In the genomic region with DNA sequence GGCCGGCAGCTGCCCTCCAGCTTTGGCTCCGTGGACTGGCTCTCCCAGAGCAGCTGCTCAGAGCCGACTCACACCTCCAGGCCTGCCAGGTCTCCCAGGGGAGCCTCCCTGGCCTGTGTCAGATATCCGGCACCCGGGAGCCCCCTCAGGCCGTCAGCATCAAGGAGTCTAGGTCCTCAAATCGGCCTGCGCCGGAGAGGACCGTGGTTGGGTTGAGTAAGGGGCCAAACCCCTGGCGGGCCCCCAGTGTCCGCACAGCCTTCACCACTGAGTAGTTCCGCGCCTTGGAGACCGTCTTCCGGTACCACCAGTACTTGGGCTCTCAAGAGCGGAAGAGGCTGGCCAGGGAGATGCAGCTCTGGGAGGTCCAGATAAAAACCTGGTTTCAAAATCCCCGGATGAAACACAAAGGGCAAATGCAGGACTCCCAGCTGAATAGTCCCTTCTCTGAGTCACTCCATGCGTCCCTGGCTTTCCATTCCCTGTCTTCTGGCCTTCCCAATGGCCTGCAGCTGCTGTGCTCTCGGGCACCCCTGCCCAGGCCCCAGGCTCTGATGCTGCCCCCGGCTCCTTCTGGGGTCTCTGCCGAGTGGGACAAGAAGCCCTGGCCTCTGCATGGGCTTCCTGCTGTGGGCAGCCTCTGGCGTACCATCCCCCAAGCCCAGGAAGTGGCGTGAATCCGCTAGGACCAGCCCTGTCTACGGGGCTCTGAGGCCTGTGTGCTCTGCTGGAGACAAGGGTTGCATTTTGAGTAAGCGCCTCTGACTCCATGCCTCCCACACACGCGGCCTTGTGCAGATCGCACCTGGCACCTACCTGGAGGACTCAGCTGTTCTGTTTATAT, we compare ENCODE assay signal across 1 cellular context.
TF ChIP-seq lines count a peak whose summit lies in the region.

No MANE protein-coding gene starts in this region.

TF ChIP-seq in K562, 482 proteins besides CTCF, POLR2A, EP300 and RAD21 (continued from another document and continues in another):
- TF ChIP-seq, protein P1, sequence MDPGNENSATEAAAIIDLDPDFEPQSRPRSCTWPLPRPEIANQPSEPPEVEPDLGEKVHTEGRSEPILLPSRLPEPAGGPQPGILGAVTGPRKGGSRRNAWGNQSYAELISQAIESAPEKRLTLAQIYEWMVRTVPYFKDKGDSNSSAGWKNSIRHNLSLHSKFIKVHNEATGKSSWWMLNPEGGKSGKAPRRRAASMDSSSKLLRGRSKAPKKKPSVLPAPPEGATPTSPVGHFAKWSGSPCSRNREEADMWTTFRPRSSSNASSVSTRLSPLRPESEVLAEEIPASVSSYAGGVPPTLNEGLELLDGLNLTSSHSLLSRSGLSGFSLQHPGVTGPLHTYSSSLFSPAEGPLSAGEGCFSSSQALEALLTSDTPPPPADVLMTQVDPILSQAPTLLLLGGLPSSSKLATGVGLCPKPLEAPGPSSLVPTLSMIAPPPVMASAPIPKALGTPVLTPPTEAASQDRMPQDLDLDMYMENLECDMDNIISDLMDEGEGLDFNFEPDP (CRISPR knock-in tag; IDR thresholded peaks at IDR 0.05), result no peak
- TF ChIP-seq ZNF175 (CRISPR knock-in tag; IDR thresholded peaks at IDR 0.05; ENCODE audit: low read depth) (no peak), PHF21A (IDR thresholded peaks at IDR 0.05; ENCODE audit: borderline replicate concordance, low read depth) (no peak), ZNF217 (CRISPR knock-in tag; IDR thresholded peaks at IDR 0.05) (no peak), NCOR1 (IDR thresholded peaks at IDR 0.05) (peak; percentile 38; the same call in 1 of the 2 replicates), ZNF778 (CRISPR knock-in tag; IDR thresholded peaks at IDR 0.05) (no peak), SIN3B (IDR thresholded peaks at IDR 0.05; ENCODE audit: low read depth) (0 out of 2 replicates have a peak, but pooled peaks have one; percentile 22), ZNF311 (CRISPR knock-in tag; IDR thresholded peaks at IDR 0.05) (no peak), CEBPB (tag; IDR thresholded peaks at IDR 0.05) (no peak), ATF1 (CRISPR knock-in tag; IDR thresholded peaks at IDR 0.05) (no peak), ATF1 (tag; IDR thresholded peaks at IDR 0.05) (peak; percentile 65), ZNF316 (IDR thresholded peaks at IDR 0.05) (no peak), ELF4 (CRISPR knock-in tag; IDR thresholded peaks at IDR 0.05) (no peak), RBBP5 (IDR thresholded peaks at IDR 0.05; ENCODE audit: borderline replicate concordance, insufficient read depth, low read length, poor library complexity, severe bottlenecking) (no peak), KDM5B (IDR thresholded peaks at IDR 0.05; ENCODE audit: insufficient replicate concordance, low read depth, low read length) (peak; percentile 93), SMC3 (conservative IDR thresholded peaks at IDR 0.05; ENCODE audit: insufficient read depth, low read depth, low read length) (no peak), MBD2 (IDR thresholded peaks at IDR 0.05; ENCODE audit: borderline replicate concordance, low read depth) (peak; percentile 35; the same call in 1 of the 2 replicates), STAG1 (CRISPR knock-in tag; IDR thresholded peaks at IDR 0.05; ENCODE audit: borderline replicate concordance) (no peak), MEF2D (tag; conservative IDR thresholded peaks at IDR 0.05; ENCODE audit: low read depth) (no peak), ZNF23 (CRISPR knock-in tag; IDR thresholded peaks at IDR 0.05) (no peak), PURB (CRISPR knock-in tag; IDR thresholded peaks at IDR 0.05; ENCODE audit: low read depth) (no peak), SIRT6 (IDR thresholded peaks at IDR 0.05; ENCODE audit: low read depth, low read length) (no peak), TRIM24 (IDR thresholded peaks at IDR 0.05) (peak in 1 of 2 experiments; percentile 51; a peak in 2 of 4 replicates), ELF2 (CRISPR knock-in tag; IDR thresholded peaks at IDR 0.05) (no peak), NUFIP1 (IDR thresholded peaks at IDR 0.05; ENCODE audit: partially characterized antibody) (peak; percentile 90)
- TF ChIP-seq, protein P2, sequence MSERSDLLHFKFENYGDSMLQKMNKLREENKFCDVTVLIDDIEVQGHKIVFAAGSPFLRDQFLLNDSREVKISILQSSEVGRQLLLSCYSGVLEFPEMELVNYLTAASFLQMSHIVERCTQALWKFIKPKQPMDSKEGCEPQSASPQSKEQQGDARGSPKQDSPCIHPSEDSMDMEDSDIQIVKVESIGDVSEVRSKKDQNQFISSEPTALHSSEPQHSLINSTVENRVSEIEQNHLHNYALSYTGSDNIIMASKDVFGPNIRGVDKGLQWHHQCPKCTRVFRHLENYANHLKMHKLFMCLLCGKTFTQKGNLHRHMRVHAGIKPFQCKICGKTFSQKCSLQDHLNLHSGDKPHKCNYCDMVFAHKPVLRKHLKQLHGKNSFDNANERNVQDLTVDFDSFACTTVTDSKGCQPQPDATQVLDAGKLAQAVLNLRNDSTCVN (CRISPR knock-in tag; IDR thresholded peaks at IDR 0.05), result no peak
- TF ChIP-seq, protein P3, sequence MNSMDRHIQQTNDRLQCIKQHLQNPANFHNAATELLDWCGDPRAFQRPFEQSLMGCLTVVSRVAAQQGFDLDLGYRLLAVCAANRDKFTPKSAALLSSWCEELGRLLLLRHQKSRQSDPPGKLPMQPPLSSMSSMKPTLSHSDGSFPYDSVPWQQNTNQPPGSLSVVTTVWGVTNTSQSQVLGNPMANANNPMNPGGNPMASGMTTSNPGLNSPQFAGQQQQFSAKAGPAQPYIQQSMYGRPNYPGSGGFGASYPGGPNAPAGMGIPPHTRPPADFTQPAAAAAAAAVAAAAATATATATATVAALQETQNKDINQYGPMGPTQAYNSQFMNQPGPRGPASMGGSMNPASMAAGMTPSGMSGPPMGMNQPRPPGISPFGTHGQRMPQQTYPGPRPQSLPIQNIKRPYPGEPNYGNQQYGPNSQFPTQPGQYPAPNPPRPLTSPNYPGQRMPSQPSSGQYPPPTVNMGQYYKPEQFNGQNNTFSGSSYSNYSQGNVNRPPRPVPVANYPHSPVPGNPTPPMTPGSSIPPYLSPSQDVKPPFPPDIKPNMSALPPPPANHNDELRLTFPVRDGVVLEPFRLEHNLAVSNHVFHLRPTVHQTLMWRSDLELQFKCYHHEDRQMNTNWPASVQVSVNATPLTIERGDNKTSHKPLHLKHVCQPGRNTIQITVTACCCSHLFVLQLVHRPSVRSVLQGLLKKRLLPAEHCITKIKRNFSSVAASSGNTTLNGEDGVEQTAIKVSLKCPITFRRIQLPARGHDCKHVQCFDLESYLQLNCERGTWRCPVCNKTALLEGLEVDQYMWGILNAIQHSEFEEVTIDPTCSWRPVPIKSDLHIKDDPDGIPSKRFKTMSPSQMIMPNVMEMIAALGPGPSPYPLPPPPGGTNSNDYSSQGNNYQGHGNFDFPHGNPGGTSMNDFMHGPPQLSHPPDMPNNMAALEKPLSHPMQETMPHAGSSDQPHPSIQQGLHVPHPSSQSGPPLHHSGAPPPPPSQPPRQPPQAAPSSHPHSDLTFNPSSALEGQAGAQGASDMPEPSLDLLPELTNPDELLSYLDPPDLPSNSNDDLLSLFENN (IDR thresholded peaks at IDR 0.05; ENCODE audit: low read depth in 2 of 2, low read length in 2 of 2), result 0 out of 4 replicates have a peak, but pooled peaks of 1 of the 2 experiments have one; percentile 11
- TF ChIP-seq, protein P4, sequence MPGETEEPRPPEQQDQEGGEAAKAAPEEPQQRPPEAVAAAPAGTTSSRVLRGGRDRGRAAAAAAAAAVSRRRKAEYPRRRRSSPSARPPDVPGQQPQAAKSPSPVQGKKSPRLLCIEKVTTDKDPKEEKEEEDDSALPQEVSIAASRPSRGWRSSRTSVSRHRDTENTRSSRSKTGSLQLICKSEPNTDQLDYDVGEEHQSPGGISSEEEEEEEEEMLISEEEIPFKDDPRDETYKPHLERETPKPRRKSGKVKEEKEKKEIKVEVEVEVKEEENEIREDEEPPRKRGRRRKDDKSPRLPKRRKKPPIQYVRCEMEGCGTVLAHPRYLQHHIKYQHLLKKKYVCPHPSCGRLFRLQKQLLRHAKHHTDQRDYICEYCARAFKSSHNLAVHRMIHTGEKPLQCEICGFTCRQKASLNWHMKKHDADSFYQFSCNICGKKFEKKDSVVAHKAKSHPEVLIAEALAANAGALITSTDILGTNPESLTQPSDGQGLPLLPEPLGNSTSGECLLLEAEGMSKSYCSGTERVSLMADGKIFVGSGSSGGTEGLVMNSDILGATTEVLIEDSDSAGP (CRISPR knock-in tag; IDR thresholded peaks at IDR 0.05), result no peak
- TF ChIP-seq, protein P5, sequence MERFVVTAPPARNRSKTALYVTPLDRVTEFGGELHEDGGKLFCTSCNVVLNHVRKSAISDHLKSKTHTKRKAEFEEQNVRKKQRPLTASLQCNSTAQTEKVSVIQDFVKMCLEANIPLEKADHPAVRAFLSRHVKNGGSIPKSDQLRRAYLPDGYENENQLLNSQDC (CRISPR knock-in tag; IDR thresholded peaks at IDR 0.05), result no peak
- TF ChIP-seq, protein P6, sequence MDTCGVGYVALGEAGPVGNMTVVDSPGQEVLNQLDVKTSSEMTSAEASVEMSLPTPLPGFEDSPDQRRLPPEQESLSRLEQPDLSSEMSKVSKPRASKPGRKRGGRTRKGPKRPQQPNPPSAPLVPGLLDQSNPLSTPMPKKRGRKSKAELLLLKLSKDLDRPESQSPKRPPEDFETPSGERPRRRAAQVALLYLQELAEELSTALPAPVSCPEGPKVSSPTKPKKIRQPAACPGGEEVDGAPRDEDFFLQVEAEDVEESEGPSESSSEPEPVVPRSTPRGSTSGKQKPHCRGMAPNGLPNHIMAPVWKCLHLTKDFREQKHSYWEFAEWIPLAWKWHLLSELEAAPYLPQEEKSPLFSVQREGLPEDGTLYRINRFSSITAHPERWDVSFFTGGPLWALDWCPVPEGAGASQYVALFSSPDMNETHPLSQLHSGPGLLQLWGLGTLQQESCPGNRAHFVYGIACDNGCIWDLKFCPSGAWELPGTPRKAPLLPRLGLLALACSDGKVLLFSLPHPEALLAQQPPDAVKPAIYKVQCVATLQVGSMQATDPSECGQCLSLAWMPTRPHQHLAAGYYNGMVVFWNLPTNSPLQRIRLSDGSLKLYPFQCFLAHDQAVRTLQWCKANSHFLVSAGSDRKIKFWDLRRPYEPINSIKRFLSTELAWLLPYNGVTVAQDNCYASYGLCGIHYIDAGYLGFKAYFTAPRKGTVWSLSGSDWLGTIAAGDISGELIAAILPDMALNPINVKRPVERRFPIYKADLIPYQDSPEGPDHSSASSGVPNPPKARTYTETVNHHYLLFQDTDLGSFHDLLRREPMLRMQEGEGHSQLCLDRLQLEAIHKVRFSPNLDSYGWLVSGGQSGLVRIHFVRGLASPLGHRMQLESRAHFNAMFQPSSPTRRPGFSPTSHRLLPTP (IDR thresholded peaks at IDR 0.05; ENCODE audit: borderline replicate concordance, extremely low read depth, insufficient read length), result no peak
- TF ChIP-seq, protein P7, sequence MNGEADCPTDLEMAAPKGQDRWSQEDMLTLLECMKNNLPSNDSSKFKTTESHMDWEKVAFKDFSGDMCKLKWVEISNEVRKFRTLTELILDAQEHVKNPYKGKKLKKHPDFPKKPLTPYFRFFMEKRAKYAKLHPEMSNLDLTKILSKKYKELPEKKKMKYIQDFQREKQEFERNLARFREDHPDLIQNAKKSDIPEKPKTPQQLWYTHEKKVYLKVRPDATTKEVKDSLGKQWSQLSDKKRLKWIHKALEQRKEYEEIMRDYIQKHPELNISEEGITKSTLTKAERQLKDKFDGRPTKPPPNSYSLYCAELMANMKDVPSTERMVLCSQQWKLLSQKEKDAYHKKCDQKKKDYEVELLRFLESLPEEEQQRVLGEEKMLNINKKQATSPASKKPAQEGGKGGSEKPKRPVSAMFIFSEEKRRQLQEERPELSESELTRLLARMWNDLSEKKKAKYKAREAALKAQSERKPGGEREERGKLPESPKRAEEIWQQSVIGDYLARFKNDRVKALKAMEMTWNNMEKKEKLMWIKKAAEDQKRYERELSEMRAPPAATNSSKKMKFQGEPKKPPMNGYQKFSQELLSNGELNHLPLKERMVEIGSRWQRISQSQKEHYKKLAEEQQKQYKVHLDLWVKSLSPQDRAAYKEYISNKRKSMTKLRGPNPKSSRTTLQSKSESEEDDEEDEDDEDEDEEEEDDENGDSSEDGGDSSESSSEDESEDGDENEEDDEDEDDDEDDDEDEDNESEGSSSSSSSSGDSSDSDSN (IDR thresholded peaks at IDR 0.05; ENCODE audit: borderline replicate concordance in 1 of 2, low read depth in 2 of 2, low read length in 2 of 2), result peak in 1 of 2 experiments; percentile 44; a peak in 1 of 4 replicates
- TF ChIP-seq, protein P8, sequence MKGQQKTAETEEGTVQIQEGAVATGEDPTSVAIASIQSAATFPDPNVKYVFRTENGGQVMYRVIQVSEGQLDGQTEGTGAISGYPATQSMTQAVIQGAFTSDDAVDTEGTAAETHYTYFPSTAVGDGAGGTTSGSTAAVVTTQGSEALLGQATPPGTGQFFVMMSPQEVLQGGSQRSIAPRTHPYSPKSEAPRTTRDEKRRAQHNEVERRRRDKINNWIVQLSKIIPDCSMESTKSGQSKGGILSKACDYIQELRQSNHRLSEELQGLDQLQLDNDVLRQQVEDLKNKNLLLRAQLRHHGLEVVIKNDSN (CRISPR knock-in tag; IDR thresholded peaks at IDR 0.05), result no peak
- TF ChIP-seq, protein P9, sequence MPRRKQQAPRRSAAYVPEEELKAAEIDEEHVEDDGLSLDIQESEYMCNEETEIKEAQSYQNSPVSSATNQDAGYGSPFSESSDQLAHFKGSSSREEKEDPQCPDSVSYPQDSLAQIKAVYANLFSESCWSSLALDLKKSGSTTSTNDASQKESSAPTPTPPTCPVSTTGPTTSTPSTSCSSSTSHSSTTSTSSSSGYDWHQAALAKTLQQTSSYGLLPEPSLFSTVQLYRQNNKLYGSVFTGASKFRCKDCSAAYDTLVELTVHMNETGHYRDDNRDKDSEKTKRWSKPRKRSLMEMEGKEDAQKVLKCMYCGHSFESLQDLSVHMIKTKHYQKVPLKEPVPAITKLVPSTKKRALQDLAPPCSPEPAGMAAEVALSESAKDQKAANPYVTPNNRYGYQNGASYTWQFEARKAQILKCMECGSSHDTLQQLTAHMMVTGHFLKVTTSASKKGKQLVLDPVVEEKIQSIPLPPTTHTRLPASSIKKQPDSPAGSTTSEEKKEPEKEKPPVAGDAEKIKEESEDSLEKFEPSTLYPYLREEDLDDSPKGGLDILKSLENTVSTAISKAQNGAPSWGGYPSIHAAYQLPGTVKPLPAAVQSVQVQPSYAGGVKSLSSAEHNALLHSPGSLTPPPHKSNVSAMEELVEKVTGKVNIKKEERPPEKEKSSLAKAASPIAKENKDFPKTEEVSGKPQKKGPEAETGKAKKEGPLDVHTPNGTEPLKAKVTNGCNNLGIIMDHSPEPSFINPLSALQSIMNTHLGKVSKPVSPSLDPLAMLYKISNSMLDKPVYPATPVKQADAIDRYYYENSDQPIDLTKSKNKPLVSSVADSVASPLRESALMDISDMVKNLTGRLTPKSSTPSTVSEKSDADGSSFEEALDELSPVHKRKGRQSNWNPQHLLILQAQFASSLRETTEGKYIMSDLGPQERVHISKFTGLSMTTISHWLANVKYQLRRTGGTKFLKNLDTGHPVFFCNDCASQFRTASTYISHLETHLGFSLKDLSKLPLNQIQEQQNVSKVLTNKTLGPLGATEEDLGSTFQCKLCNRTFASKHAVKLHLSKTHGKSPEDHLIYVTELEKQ (CRISPR knock-in tag; IDR thresholded peaks at IDR 0.05), result no peak
- TF ChIP-seq, protein P10, sequence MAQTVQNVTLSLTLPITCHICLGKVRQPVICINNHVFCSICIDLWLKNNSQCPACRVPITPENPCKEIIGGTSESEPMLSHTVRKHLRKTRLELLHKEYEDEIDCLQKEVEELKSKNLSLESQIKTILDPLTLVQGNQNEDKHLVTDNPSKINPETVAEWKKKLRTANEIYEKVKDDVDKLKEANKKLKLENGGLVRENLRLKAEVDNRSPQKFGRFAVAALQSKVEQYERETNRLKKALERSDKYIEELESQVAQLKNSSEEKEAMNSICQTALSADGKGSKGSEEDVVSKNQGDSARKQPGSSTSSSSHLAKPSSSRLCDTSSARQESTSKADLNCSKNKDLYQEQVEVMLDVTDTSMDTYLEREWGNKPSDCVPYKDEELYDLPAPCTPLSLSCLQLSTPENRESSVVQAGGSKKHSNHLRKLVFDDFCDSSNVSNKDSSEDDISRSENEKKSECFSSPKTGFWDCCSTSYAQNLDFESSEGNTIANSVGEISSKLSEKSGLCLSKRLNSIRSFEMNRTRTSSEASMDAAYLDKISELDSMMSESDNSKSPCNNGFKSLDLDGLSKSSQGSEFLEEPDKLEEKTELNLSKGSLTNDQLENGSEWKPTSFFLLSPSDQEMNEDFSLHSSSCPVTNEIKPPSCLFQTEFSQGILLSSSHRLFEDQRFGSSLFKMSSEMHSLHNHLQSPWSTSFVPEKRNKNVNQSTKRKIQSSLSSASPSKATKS (CRISPR knock-in tag; IDR thresholded peaks at IDR 0.05), result no peak
